28 cellular contexts compared by ENCODE assay signal in the genomic region with DNA sequence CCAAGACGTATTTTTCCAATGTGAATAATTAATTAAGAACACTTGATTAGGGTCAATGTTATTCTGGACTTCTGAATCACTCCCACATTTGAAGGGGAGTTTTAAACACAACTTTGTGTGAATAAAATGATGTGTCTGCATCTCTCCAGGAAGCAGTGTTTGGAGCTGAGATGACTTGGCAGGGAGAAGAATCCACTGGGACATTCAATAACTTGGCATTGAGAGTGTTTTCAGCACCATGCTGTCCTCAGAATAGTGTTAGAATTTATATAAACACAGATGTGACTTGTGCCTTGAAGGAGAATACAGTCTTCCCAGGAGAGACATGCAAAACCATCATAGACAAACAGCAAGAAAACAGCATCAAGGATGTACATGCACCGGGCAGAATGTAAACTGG. TPM values are rescaled to one million over a fixed set of nuclear protein-coding genes. Genes with fewer than 3 reads are reported as not detected.
"Had no signal": no experiment of that assay in that cellular context is flagged by ENCODE, and none has a peak within 500 bp of the region (broad histone marks: within the 10 kb centered on the region; RNA-seq: fewer than 3 reads in every experiment).

No MANE protein-coding gene starts in this region.

- H3K27me3 Mint-ChIP-seq: stimulated activated naive CD8-positive, alpha-beta T cell treated with anti-CD3 and anti-CD28 coated beads, Interleukin-15, Interleukin-2, amounts not matched to agents 100 ng/mL and 50 ng/mL, for 24 hours had no signal

- H3K36me3 ChIP-seq: gastroesophageal sphincter, heart left ventricle, neutrophil, pancreas, sigmoid colon, suprapubic skin, transverse colon, upper lobe of right lung, uterus had no signal

- H3K4me3 Mint-ChIP-seq: endodermal cell; mesothelial cell of epicardium; naive B cell; natural killer cell treated with Interleukin-12 subunit alpha and Interleukin-12 subunit beta and Interleukin-15 and Interleukin-18, amount 100 ng/mL, for 72 hours; neural crest cell; stimulated activated naive B cell treated with anti-CD40 and anti-IgM and Interleukin-4, amounts not matched to agents 10 μg/mL and 1 μg/mL and 100 μg/mL, for 72 hours; stimulated activated naive CD8-positive, alpha-beta T cell treated with anti-CD3 and anti-CD28 coated beads, Interleukin-15, Interleukin-2, amounts not matched to agents 100 ng/mL and 50 ng/mL, for 24 hours had no signal

- H3K36me3 Mint-ChIP-seq: mesothelial cell of epicardium; naive B cell; natural killer cell treated with Interleukin-12 subunit alpha and Interleukin-12 subunit beta and Interleukin-15 and Interleukin-18, amount 100 ng/mL, for 72 hours; stimulated activated naive B cell treated with anti-CD40 and anti-IgM and Interleukin-4, amounts not matched to agents 10 μg/mL and 1 μg/mL and 100 μg/mL, for 72 hours had no signal

- H3K27ac ChIP-seq: epithelial cell of prostate, foreskin keratinocyte, gastroesophageal sphincter, neutrophil, pancreas, sigmoid colon, suprapubic skin, transverse colon, upper lobe of right lung, uterus had no signal

- H3K9me3 Mint-ChIP-seq: endodermal cell; mesothelial cell of epicardium; naive B cell; natural killer cell treated with Interleukin-12 subunit alpha and Interleukin-12 subunit beta and Interleukin-15 and Interleukin-18, amount 100 ng/mL, for 72 hours; neural crest cell; stimulated activated naive B cell treated with anti-CD40 and anti-IgM and Interleukin-4, amounts not matched to agents 10 μg/mL and 1 μg/mL and 100 μg/mL, for 72 hours; stimulated activated naive CD8-positive, alpha-beta T cell treated with anti-CD3 and anti-CD28 coated beads, Interleukin-15, Interleukin-2, amounts not matched to agents 100 ng/mL and 50 ng/mL, for 24 hours had no signal

- H3K4me3 ChIP-seq: gastroesophageal sphincter, heart left ventricle, mucosa of descending colon, pancreas, sigmoid colon, suprapubic skin, transverse colon, upper lobe of right lung, uterus had no signal

- H3K27me3 ChIP-seq: gastroesophageal sphincter, heart left ventricle, pancreas, sigmoid colon, suprapubic skin, transverse colon, upper lobe of right lung, uterus had no signal

- DNase-seq: effector CD8-positive, alpha-beta T cell; endodermal cell; foreskin keratinocyte; heart left ventricle; hippocampal formation; left colon; mesenchymal stem cell; mucosa of descending colon; naive B cell; pancreas; retina; sigmoid colon; stimulated activated CD4-positive, alpha-beta T cell treated with anti-CD3 and anti-CD28 coated beads, Interleukin-4, amount 100 ng/mL, for 4 hours; stimulated activated naive B cell treated with anti-CD40 and anti-IgM and Interleukin-4, amounts not matched to agents 10 μg/mL and 1 μg/mL and 100 μg/mL, for 72 hours; transverse colon; upper lobe of right lung; uterus had no signal

- ATAC-seq: esophagus mucosa; foreskin keratinocyte; gastroesophageal sphincter; left colon; mucosa of descending colon; natural killer cell treated with Interleukin-12 subunit alpha and Interleukin-12 subunit beta and Interleukin-15 and Interleukin-18, amount 100 ng/mL, for 72 hours; pancreas; stimulated activated naive B cell treated with anti-CD40 and anti-IgM and Interleukin-4, amounts not matched to agents 10 μg/mL and 1 μg/mL and 100 μg/mL, for 72 hours; upper lobe of right lung had no signal

- H3K4me1 ChIP-seq: foreskin keratinocyte, pancreas, upper lobe of right lung, uterus had no signal

- H3K27ac Mint-ChIP-seq: endodermal cell; mesothelial cell of epicardium; naive B cell; natural killer cell treated with Interleukin-12 subunit alpha and Interleukin-12 subunit beta and Interleukin-15 and Interleukin-18, amount 100 ng/mL, for 72 hours; stimulated activated naive B cell treated with anti-CD40 and anti-IgM and Interleukin-4, amounts not matched to agents 10 μg/mL and 1 μg/mL and 100 μg/mL, for 72 hours; stimulated activated naive CD8-positive, alpha-beta T cell treated with anti-CD3 and anti-CD28 coated beads, Interleukin-15, Interleukin-2, amounts not matched to agents 100 ng/mL and 50 ng/mL, for 24 hours had no signal

- H3K9me3 ChIP-seq: gastroesophageal sphincter, heart left ventricle, mucosa of descending colon, neutrophil, pancreas, sigmoid colon, suprapubic skin, transverse colon, upper lobe of right lung, uterus had no signal

RNA-seq across cellular contexts. Expression of gene KCNMB1, which starts 32.7 kb away (rescaled TPM):
- total RNA-seq: fibroblast of lung; foreskin keratinocyte; lung microvascular endothelial cell; natural killer cell treated with Interleukin-12 subunit alpha and Interleukin-12 subunit beta and Interleukin-15 and Interleukin-18, amount 100 ng/mL, for 72 hours; neural crest cell had no signal
